In genomic region chr16:30444231-30445148, GRCh38 we compare ENCODE assay signal across 8 cellular contexts. TPM values are rescaled to one million over a fixed set of nuclear protein-coding genes. Genes with fewer than 3 reads are reported as not detected.
A peak's percentile ranks its signal among the peaks of the same experiment; 100 is the strongest.
DNase-seq lines count a peak whose midpoint lies in the region; ATAC-seq and FAIRE-seq lines count a peak whose summit lies in the region.

No MANE protein-coding gene starts in this region.

- peaks cover 3% of the 10 kb centered on the region for H3K4me1 ChIP-seq in iPS-15b (ENCODE audit: control insufficient read depth, insufficient read depth, low read length)

- no peak for ATAC-seq in stimulated activated naive CD8-positive, alpha-beta T cell treated with anti-CD3 and anti-CD28 coated beads, Interleukin-15, amount 100 ng/mL, for 72 hours

- H3K36me3 Mint-ChIP-seq in activated CD4-positive, alpha-beta memory T cell treated with anti-CD3 and anti-CD28 coated beads for 36 hours = peaks cover 27% of the 10 kb centered on the region

- CTCF ChIA-PET in activated CD4-positive, alpha-beta memory T cell treated with anti-CD3 and anti-CD28 coated beads for 36 hours (lab: Charles Lee) = interaction anchor here (0.6 to 7.0 kb wide), 7 partner anchors 12 to 91 kb away, joined by 3 to 63 read pairs (median 4); partner anchors contain the start of genes DCTPP1 and ITGAL

- DNase-seq in NCI-H510A treated with DMSO at 0.1 percent for 48 hours (lab: John Stamatoyannopoulos, UW) (peak; percentile 74), NCI-H510A (lab: John Stamatoyannopoulos, UW) (no peak), activated gamma-delta T cell (lab: John Stamatoyannopoulos, UW) (no peak), NCI-H1092 treated with DMSO at 0.1 percent for 48 hours (lab: John Stamatoyannopoulos, UW) (no peak), urothelium cell line (ENCODE audit: low spot score) (no peak)
- no peak for DNase-seq in activated CD4-positive, alpha-beta memory T cell treated with anti-CD3 and anti-CD28 coated beads for 36 hours
- no peak for DNase-seq in stimulated activated naive CD8-positive, alpha-beta T cell treated with anti-CD3 and anti-CD28 coated beads, Interleukin-15, amount 100 ng/mL, for 72 hours

- peaks cover 31% of the 10 kb centered on the region for H3K4me1 Mint-ChIP-seq in activated CD4-positive, alpha-beta memory T cell treated with anti-CD3 and anti-CD28 coated beads for 36 hours (ENCODE audit: low read depth)
- peaks cover 53% of the 10 kb centered on the region for H3K4me1 Mint-ChIP-seq in stimulated activated naive CD8-positive, alpha-beta T cell treated with anti-CD3 and anti-CD28 coated beads, Interleukin-15, amount 100 ng/mL, for 72 hours

- intact Hi-C loops in activated CD4-positive, alpha-beta memory T cell treated with anti-CD3 and anti-CD28 coated beads for 36 hours (cut with micrococcal nuclease) = loop anchor here (1.0 to 5.0 kb wide), 5 partner anchors 10 to 90 kb away; partner anchors contain the start of genes ZNF747 and ZNF768

- no peaks in the 10 kb centered on the region for H3K9me3 Mint-ChIP-seq in activated CD4-positive, alpha-beta memory T cell treated with anti-CD3 and anti-CD28 coated beads for 36 hours
- H3K9me3 Mint-ChIP-seq in stimulated activated naive CD8-positive, alpha-beta T cell treated with anti-CD3 and anti-CD28 coated beads, Interleukin-15, amount 100 ng/mL, for 72 hours = peaks cover 0 to 4% of the 10 kb centered on the region in 2 donors

- FAIRE-seq in urothelium cell line (lab: Jason Lieb, UNC) = no peak

- H3K4me3 Mint-ChIP-seq in activated CD4-positive, alpha-beta memory T cell treated with anti-CD3 and anti-CD28 coated beads for 36 hours = peak overlapping the region; percentile 90
- peak overlapping the region; percentile 87 to 97 for H3K4me3 Mint-ChIP-seq in stimulated activated naive CD8-positive, alpha-beta T cell treated with anti-CD3 and anti-CD28 coated beads, Interleukin-15, amount 100 ng/mL, for 72 hours

- no peaks in the 10 kb centered on the region for H3K9me3 ChIP-seq in iPS-15b (ENCODE audit: control insufficient read depth, insufficient read depth, low read length)

- peaks cover 4% of the 10 kb centered on the region for H3K27me3 ChIP-seq in iPS-15b (ENCODE audit: control insufficient read depth, insufficient read depth, low read length)

- peak overlapping the region; percentile 37 for H3K9ac ChIP-seq in iPS-15b (ENCODE audit: low read depth, low read length)

- peaks cover 2% of the 10 kb centered on the region for H3K36me3 ChIP-seq in iPS-15b (ENCODE audit: control insufficient read depth, insufficient read depth, low read length)

- peak overlapping the region; percentile 74 for H3K27ac Mint-ChIP-seq in activated CD4-positive, alpha-beta memory T cell treated with anti-CD3 and anti-CD28 coated beads for 36 hours
- H3K27ac Mint-ChIP-seq in stimulated activated naive CD8-positive, alpha-beta T cell treated with anti-CD3 and anti-CD28 coated beads, Interleukin-15, amount 100 ng/mL, for 72 hours = peak overlapping the region; percentile 87 to 100

- POLR2A ChIA-PET in activated CD4-positive, alpha-beta memory T cell treated with anti-CD3 and anti-CD28 coated beads for 36 hours (lab: Charles Lee) = interaction anchor here (1.3 to 3.4 kb wide), 5 partner anchors 9 to 28 kb away, joined by 4 to 23 read pairs (median 7); partner anchors contain the start of genes DCTPP1 and ITGAL

- H3K4me3 ChIP-seq in iPS-15b (ENCODE audit: low read depth, low read length) = peak overlapping the region; percentile 93

- no peaks in the 10 kb centered on the region for H3K27me3 Mint-ChIP-seq in activated CD4-positive, alpha-beta memory T cell treated with anti-CD3 and anti-CD28 coated beads for 36 hours
- H3K27me3 Mint-ChIP-seq in stimulated activated naive CD8-positive, alpha-beta T cell treated with anti-CD3 and anti-CD28 coated beads, Interleukin-15, amount 100 ng/mL, for 72 hours = no peaks in the 10 kb centered on the region

RNA-seq across cellular contexts. Expression of gene SEPHS2, which starts 1.2 kb away (rescaled TPM):
- total RNA-seq in activated CD4-positive, alpha-beta memory T cell treated with anti-CD3 and anti-CD28 coated beads for 36 hours = 10 to 100 TPM; 61.4 to 61.7 TPM

RNA-seq across cellular contexts. Expression of gene DCTPP1, which starts 14.7 kb away (rescaled TPM):
- total RNA-seq in activated CD4-positive, alpha-beta memory T cell treated with anti-CD3 and anti-CD28 coated beads for 36 hours = 10 to 100 TPM; 87.5 to 96.6 TPM

RNA-seq across cellular contexts. Expression of gene ITGAL, which starts 28.1 kb away (rescaled TPM):
- 100 to 1,000 TPM; 218 to 226 TPM for total RNA-seq in activated CD4-positive, alpha-beta memory T cell treated with anti-CD3 and anti-CD28 coated beads for 36 hours

RNA-seq across cellular contexts. Expression of gene ZNF771, which starts 37.1 kb away (rescaled TPM):
- 1 to 10 TPM; 5.4 to 5.7 TPM for total RNA-seq in activated CD4-positive, alpha-beta memory T cell treated with anti-CD3 and anti-CD28 coated beads for 36 hours

RNA-seq across cellular contexts. Expression of gene ZNF48, which starts 49.3 kb away (rescaled TPM):
- total RNA-seq in activated CD4-positive, alpha-beta memory T cell treated with anti-CD3 and anti-CD28 coated beads for 36 hours = 10 to 100 TPM; 13.1 to 13.6 TPM
